Comparison of ENCODE assay signal across 1 cellular context in genomic region chr7:152369518-152369917, GRCh38.
TF ChIP-seq lines count a peak whose summit lies in the region.

No MANE protein-coding gene starts in this region.

TF ChIP-seq in K562, 482 proteins besides CTCF, POLR2A, EP300 and RAD21:
- TF ChIP-seq GTF3C2 (IDR thresholded peaks at IDR 0.05; ENCODE audit: borderline replicate concordance, extremely low read depth, insufficient read length) (no peak), NFE2 (IDR thresholded peaks at IDR 0.05; ENCODE audit: low read depth) (peak; percentile 70), L3MBTL2 (IDR thresholded peaks at IDR 0.05) (0 out of 2 replicates have a peak, but pooled peaks have one; percentile 18)
